17 cellular contexts compared by ENCODE assay signal in genomic region chr3:115401298-115401697, GRCh38.
A peak's percentile ranks its signal among the peaks of the same experiment; 100 is the strongest.
DNase-seq lines count a peak whose midpoint lies in the region; ATAC-seq, FAIRE-seq and TF ChIP-seq lines count a peak whose summit lies in the region.
"Had no signal": no experiment of that assay in that cellular context is flagged by ENCODE, and none has a peak within 500 bp of the region (broad histone marks: within the 10 kb centered on the region; RNA-seq: fewer than 3 reads in every experiment).

No MANE protein-coding gene starts in this region.

- H3K4me2 ChIP-seq in mesenchymal stem cell (ENCODE audit: low read length, poor library complexity, severe bottlenecking) = no peak overlapping the region

- peak overlapping the region; percentile 99 for H3K27ac ChIP-seq in ACC112 (ENCODE audit: low read depth, low read length)
- peak overlapping the region; percentile 71 to 83 for H3K27ac ChIP-seq in coronary artery
- H3K27ac ChIP-seq in mesenchymal stem cell (ENCODE audit: low read length, poor library complexity, severe bottlenecking) = peak overlapping the region; percentile 77
- H3K27ac ChIP-seq: upper lobe of left lung had no signal

- H2BK120ac ChIP-seq in mesenchymal stem cell (ENCODE audit: low read depth, low read length) = no peak overlapping the region

- H2AK5ac ChIP-seq in mesenchymal stem cell (ENCODE audit: low read length, severe bottlenecking) = no peak overlapping the region

- DNase-seq in HS-27A (ENCODE audit: low read depth) = peak; percentile 65
- no peak for DNase-seq in coronary artery (ENCODE audit: low spot score)
- DNase-seq in mesenchymal stem cell = peak; percentile 61
- no peak for DNase-seq in NCI-H1092 (lab: John Stamatoyannopoulos, UW)
- DNase-seq in RCC 7860 (ENCODE audit: low spot score) = no peak
- DNase-seq in pons (ENCODE audit: low spot score) = no peak
- DNase-seq: activated CD8-positive, alpha-beta memory T cell treated with anti-CD3 and anti-CD28 coated beads, Interleukin-2, amount 50 U/mL, for 4 hours; AML-193; NCI-H1694; NCI-H774; SHP77 treated with DMSO at 0.1 percent for 48 hours; small intestine; upper lobe of left lung; WERI-Rb-1 had no signal

- H3K4me3 ChIP-seq in ACC112 (ENCODE audit: low read depth, low read length) (peak overlapping the region; percentile 46; the same call in 1 of the 2 replicates), coronary artery (no peak overlapping the region), mesenchymal stem cell (ENCODE audit: insufficient read depth in 1 of 2, low read depth in 1 of 2, low read length in 2 of 2) (no peak overlapping the region)
- H3K4me3 ChIP-seq: upper lobe of left lung had no signal

- TF ChIP-seq CTCF in coronary artery (IDR thresholded peaks at IDR 0.05) = no peak

- no peak overlapping the region for H3K14ac ChIP-seq in mesenchymal stem cell (ENCODE audit: low read length in 2 of 2)

- no peak overlapping the region for H4K91ac ChIP-seq in mesenchymal stem cell (ENCODE audit: low read length)

- H3K9ac ChIP-seq in mesenchymal stem cell (ENCODE audit: low read length) = no peak overlapping the region

- no peak overlapping the region for H2BK12ac ChIP-seq in mesenchymal stem cell (ENCODE audit: low read length in 2 of 2)

- H2AFZ ChIP-seq in ACC112 (ENCODE audit: low read length, unreplicated experiment) (peak overlapping the region; percentile 84), mesenchymal stem cell (ENCODE audit: low read depth, low read length) (no peak overlapping the region)

- H3K27me3 ChIP-seq in ACC112 (ENCODE audit: insufficient read depth, low read length) (no peaks in the 10 kb centered on the region), mesenchymal stem cell (ENCODE audit: control insufficient read depth in 1 of 2, insufficient read depth in 1 of 2, low read length in 2 of 2) (no peaks in the 10 kb centered on the region)
- H3K27me3 ChIP-seq: upper lobe of left lung had no signal

- no peaks in the 10 kb centered on the region for H3K36me3 ChIP-seq in ACC112 (ENCODE audit: insufficient read depth, low read length)
- H3K36me3 ChIP-seq in mesenchymal stem cell (ENCODE audit: control insufficient read depth in 1 of 2, insufficient read depth in 2 of 2, low read depth in 1 of 2, low read length in 2 of 2) = no peaks in the 10 kb centered on the region
- H3K36me3 ChIP-seq: upper lobe of left lung, WERI-Rb-1 had no signal

- no peak overlapping the region for H3K4ac ChIP-seq in mesenchymal stem cell (ENCODE audit: low read depth in 1 of 2, low read length in 2 of 2)

- ATAC-seq in GM19351 (IDR thresholded peaks at IDR 0.05; ENCODE audit: unreplicated experiment) = no peak

- WGBS in mesenchymal stem cell = no CpG with 5 or more reads among the region's 2 CpGs

- no peak overlapping the region for H4K8ac ChIP-seq in mesenchymal stem cell (ENCODE audit: low read length)

- FAIRE-seq in RCC 7860 (lab: Jason Lieb, UNC) = no peak
- FAIRE-seq: endometrium, small intestine had no signal

- H2BK5ac ChIP-seq in mesenchymal stem cell (ENCODE audit: low read depth, low read length, poor library complexity, severe bottlenecking) = no peak overlapping the region

- no peak overlapping the region for H2BK15ac ChIP-seq in mesenchymal stem cell (ENCODE audit: low read depth, poor library complexity, severe bottlenecking)

- no peaks in the 10 kb centered on the region for H3K79me2 ChIP-seq in ACC112 (ENCODE audit: control insufficient read depth, insufficient read depth, low read length, unreplicated experiment)

- H3K4me1 ChIP-seq in ACC112 (ENCODE audit: control insufficient read depth, insufficient read depth, low read length, unreplicated experiment) = peaks cover 66% of the 10 kb centered on the region
- no peaks in the 10 kb centered on the region for H3K4me1 ChIP-seq in mesenchymal stem cell (ENCODE audit: control insufficient read depth, insufficient read depth, low read depth, low read length)
- H3K4me1 ChIP-seq: upper lobe of left lung had no signal

- no peak overlapping the region for H3K18ac ChIP-seq in mesenchymal stem cell (ENCODE audit: low read depth in 1 of 2, low read length in 2 of 2)

- no peaks in the 10 kb centered on the region for H3K79me1 ChIP-seq in mesenchymal stem cell (replicated peaks; ENCODE audit: low read length, poor library complexity, severe bottlenecking)

- no peaks in the 10 kb centered on the region for H3K9me3 ChIP-seq in mesenchymal stem cell (ENCODE audit: control insufficient read depth, low read length)
- H3K9me3 ChIP-seq: upper lobe of left lung had no signal

- no peak overlapping the region for H3K23ac ChIP-seq in mesenchymal stem cell (ENCODE audit: low read length in 2 of 2)

Comparison
In these comparisons a context has a peak if more than half of its experiments do, and no peak if none do; other contexts are left out.
1. DNase-seq: peak in HS-27A (single experiment) and mesenchymal stem cell (single experiment); none in coronary artery (single experiment), NCI-H1092 (single experiment), RCC 7860 (single experiment) and pons (single experiment).
2. Peak in every context shown above with its lines, with median percentiles within 50 percentile points of each other: H3K27ac ChIP-seq.